11 cellular contexts compared by ENCODE assay signal in genomic region chr2:181281206-181281832, GRCh38.
A peak's percentile ranks its signal among the peaks of the same experiment; 100 is the strongest.
DNase-seq lines count a peak whose midpoint lies in the region; ATAC-seq and TF ChIP-seq lines count a peak whose summit lies in the region.
"Had no signal": no experiment of that assay in that cellular context is flagged by ENCODE, and none has a peak within 500 bp of the region (broad histone marks: within the 10 kb centered on the region; RNA-seq: fewer than 3 reads in every experiment).

No MANE protein-coding gene starts in this region.

- peak overlapping the region; percentile 31 for H3K4me3 Mint-ChIP-seq in CD4-positive, alpha-beta T cell

- H3K27ac Mint-ChIP-seq in CD4-positive, alpha-beta T cell: peak overlapping the region; percentile 78
- peak overlapping the region; percentile 4 to 56 for H3K27ac Mint-ChIP-seq in activated naive CD4-positive, alpha-beta T cell treated with anti-CD3 and anti-CD28 coated beads, Interleukin-2, amount 50 U/mL, for 72 hours

- H3K27me3 ChIP-seq in CD4-positive, alpha-beta T cell (ENCODE audit: control insufficient read depth, insufficient read depth, low read length): no peaks in the 10 kb centered on the region
- no peaks in the 10 kb centered on the region for H3K27me3 ChIP-seq in MG63
- H3K27me3 ChIP-seq: transverse colon had no signal

- H3K4me3 ChIP-seq in MG63: no peak overlapping the region
- H3K4me3 ChIP-seq: transverse colon had no signal

- TF ChIP-seq CTCF in CD4-positive, alpha-beta T cell (IDR thresholded peaks at IDR 0.05): no peak

- no peaks in the 10 kb centered on the region for H3K27me3 Mint-ChIP-seq in CD4-positive, alpha-beta T cell

- H3K4me1 Mint-ChIP-seq in CD4-positive, alpha-beta T cell (ENCODE audit: low read depth): peaks cover 52% of the 10 kb centered on the region

- intact Hi-C loops in CD4-positive, alpha-beta T cell (cut with DNase I, micrococcal nuclease): loop anchor here in 1 of 2 experiments (1.0 to 5.0 kb wide), 4 partner anchors 24 to 177 kb away; partner anchors contain the start of gene ITGA4

- peaks cover 6% of the 10 kb centered on the region for H3K9me3 Mint-ChIP-seq in CD4-positive, alpha-beta T cell
- peaks cover 0 to 9% of the 10 kb centered on the region in 2 donors for H3K9me3 Mint-ChIP-seq in activated naive CD4-positive, alpha-beta T cell treated with anti-CD3 and anti-CD28 coated beads, Interleukin-2, amount 50 U/mL, for 72 hours

- DNase-seq in CD4-positive, alpha-beta T cell: no peak
- DNase-seq in NCI-H1105 treated with DMSO at 0.1 percent for 48 hours (lab: John Stamatoyannopoulos, UW): peak; percentile 86
- DNase-seq in activated naive CD4-positive, alpha-beta T cell treated with anti-CD3 and anti-CD28 coated beads, Interleukin-2, amount 50 U/mL, for 72 hours (ENCODE audit: low spot score in 2 of 2): no peak
- DNase-seq in stimulated activated CD4-positive, alpha-beta T cell treated with anti-CD3 and anti-CD28 coated beads, Interleukin-1b, Interleukin-23, amount 100 ng/mL, for 48 hours: no peak
- no peak for DNase-seq in MG63
- no peak for DNase-seq in Ammon's horn (ENCODE audit: low spot score)
- DNase-seq: activated CD8-positive, alpha-beta memory T cell treated with anti-CD3 and anti-CD28 coated beads for 24 hours; posterior cingulate gyrus; transverse colon had no signal

- no peaks in the 10 kb centered on the region for H3K9me3 ChIP-seq in CD4-positive, alpha-beta T cell (ENCODE audit: control insufficient read depth, low read length)
- H3K9me3 ChIP-seq in MG63: no peaks in the 10 kb centered on the region
- H3K9me3 ChIP-seq: transverse colon had no signal

- POLR2A ChIA-PET in CD4-positive, alpha-beta T cell (lab: Charles Lee): interaction anchor here (0.9 to 1.3 kb wide), 2 partner anchors 10 to 176 kb away, joined by 4 read pairs; partner anchors contain the start of gene ITGA4

- H3K36me3 ChIP-seq in MG63: no peaks in the 10 kb centered on the region
- H3K36me3 ChIP-seq: transverse colon had no signal

- peak overlapping the region; percentile 43 for H3K27ac ChIP-seq in CD4-positive, alpha-beta T cell (ENCODE audit: low read depth, low read length)
- H3K27ac ChIP-seq: transverse colon had no signal

- H3K36me3 Mint-ChIP-seq in CD4-positive, alpha-beta T cell (ENCODE audit: low read depth): peaks cover 6% of the 10 kb centered on the region
- H3K36me3 Mint-ChIP-seq in activated naive CD4-positive, alpha-beta T cell treated with anti-CD3 and anti-CD28 coated beads, Interleukin-2, amount 50 U/mL, for 72 hours: peaks cover 0 to 11% of the 10 kb centered on the region in 2 donors

- CTCF ChIA-PET in CD4-positive, alpha-beta T cell (lab: Charles Lee): no interaction called here

- peak; percentile 91 for ATAC-seq in CD4-positive, alpha-beta T cell (ENCODE audit: poor library complexity)
- ATAC-seq in GM18502 (IDR thresholded peaks at IDR 0.05; ENCODE audit: poor library complexity, unreplicated experiment): peak; percentile 79
- peak; percentile 55 to 57 for ATAC-seq in activated naive CD4-positive, alpha-beta T cell treated with anti-CD3 and anti-CD28 coated beads, Interleukin-2, amount 50 U/mL, for 72 hours
- ATAC-seq in HG03354 (IDR thresholded peaks at IDR 0.05; ENCODE audit: poor library complexity, severe bottlenecking, unreplicated experiment): no peak
